ENCODE assay signal across 10 cellular contexts in genomic region chr1:40379785-40380452, GRCh38. TPM values are rescaled to one million over a fixed set of nuclear protein-coding genes. Genes with fewer than 3 reads are reported as not detected.
DNase-seq lines count a peak whose midpoint lies in the region; ATAC-seq and TF ChIP-seq lines count a peak whose summit lies in the region.
"Had no signal": no experiment of that assay in that cellular context is flagged by ENCODE, and none has a peak within 500 bp of the region (broad histone marks: within the 10 kb centered on the region; RNA-seq: fewer than 3 reads in every experiment).

No MANE protein-coding gene starts in this region.

- no peaks in the 10 kb centered on the region for H3K27me3 ChIP-seq in CD4-positive, alpha-beta memory T cell (ENCODE audit: insufficient read depth, low read length)
- H3K27me3 ChIP-seq: cardiac muscle cell had no signal

- no peaks in the 10 kb centered on the region for H3K9me3 Mint-ChIP-seq in CD4-positive, alpha-beta memory T cell

- peaks cover 27 to 50% of the 10 kb centered on the region in 2 donors for H3K36me3 Mint-ChIP-seq in CD4-positive, alpha-beta memory T cell

- CTCF ChIA-PET in CD4-positive, alpha-beta memory T cell (lab: Charles Lee; ENCODE audit: partially characterized antibody), result interaction anchor here (0.6 to 2.9 kb wide), 3 partner anchors 41 to 582 kb away, joined by 3 to 22 read pairs (median 4); no protein-coding TSS in a partner anchor

- peak overlapping the region; percentile 99 for H3K27ac ChIP-seq in CD4-positive, alpha-beta memory T cell (ENCODE audit: low read depth, low read length)
- H3K27ac ChIP-seq: cardiac muscle cell had no signal

- peak; percentile 50 for ATAC-seq in sciatic nerve

- no peaks in the 10 kb centered on the region for H3K9me3 ChIP-seq in CD4-positive, alpha-beta memory T cell (ENCODE audit: control insufficient read depth in 1 of 2, low read length in 2 of 2)

- H3K36me3 ChIP-seq in CD4-positive, alpha-beta memory T cell (ENCODE audit: insufficient read depth, low read length), result no peaks in the 10 kb centered on the region
- H3K36me3 ChIP-seq: cardiac muscle cell had no signal

- H3K4me1 Mint-ChIP-seq in CD4-positive, alpha-beta memory T cell, result peaks cover 62 to 97% (median 80%) of the 10 kb centered on the region in 4 donors

- H3K4me1 ChIP-seq in CD4-positive, alpha-beta memory T cell (ENCODE audit: insufficient read depth, low read length), result peaks cover 99% of the 10 kb centered on the region

- no peak overlapping the region for H3K4me3 ChIP-seq in CD4-positive, alpha-beta memory T cell (ENCODE audit: low read length in 2 of 2)
- H3K4me3 ChIP-seq in astrocyte of the cerebellum (ENCODE audit: low read depth, low read length), result no peak overlapping the region
- H3K4me3 ChIP-seq: cardiac muscle cell had no signal

- H3K4me3 Mint-ChIP-seq in CD4-positive, alpha-beta memory T cell, result peak overlapping the region; percentile 66 to 94 (median 86)

- no peak for TF ChIP-seq CTCF in astrocyte of the cerebellum (IDR thresholded peaks at IDR 0.05; ENCODE audit: low read depth, low read length, missing control alignments)

- in situ Hi-C loops in astrocyte of the cerebellum (cut with HindIII; ENCODE audit: low sequenced_read_pairs), result no loop called here

- no peaks in the 10 kb centered on the region for H3K27me3 Mint-ChIP-seq in CD4-positive, alpha-beta memory T cell
- H3K27me3 Mint-ChIP-seq: progenitor cell of endocrine pancreas had no signal

- DNase-seq in CD4-positive, alpha-beta memory T cell, result no peak
- DNase-seq in LHCN-M2 (ENCODE audit: low read depth), result peak; percentile 78
- DNase-seq in astrocyte of the cerebellum (ENCODE audit: low read depth), result peak; percentile 24
- DNase-seq in sciatic nerve (ENCODE audit: low spot score), result no peak
- DNase-seq in central memory CD4-positive, alpha-beta T cell, result no peak
- DNase-seq in activated effector memory CD4-positive, alpha-beta T cell treated with Interleukin-2 at 50 U/mL for 16 hours, result no peak
- no peak for DNase-seq in HuH-7 (ENCODE audit: low spot score)
- no peak for DNase-seq in DMS53 (lab: John Stamatoyannopoulos, UW)

- peak overlapping the region; percentile 77 to 100 (median 99) for H3K27ac Mint-ChIP-seq in CD4-positive, alpha-beta memory T cell
- H3K27ac Mint-ChIP-seq: progenitor cell of endocrine pancreas had no signal

- POLR2A ChIA-PET in CD4-positive, alpha-beta memory T cell (lab: Charles Lee; ENCODE audit: partially characterized antibody), result interaction anchor here (0.5 to 7.4 kb wide), 3 partner anchors 13 to 24 kb away, joined by 3 to 130 read pairs (median 41); no protein-coding TSS in a partner anchor

- intact Hi-C loops in CD4-positive, alpha-beta memory T cell (cut with micrococcal nuclease), result loop anchor here (2.0 kb wide), 1 partner anchor 15 kb away; no protein-coding TSS in a partner anchor
- intact Hi-C loops in sciatic nerve (cut with DNase I), result no loop called here

RNA-seq across cellular contexts. Expression of gene SMAP2, which starts 6.4 kb away (rescaled TPM):
- total RNA-seq in CD4-positive, alpha-beta memory T cell, result 100 to 1,000 TPM; 123 TPM
- polyA plus RNA-seq in CD4-positive, alpha-beta memory T cell, result 100 to 1,000 TPM; 258 to 358 TPM
- 34.9 and 35.1 TPM in 2 replicates for total RNA-seq in LHCN-M2 (2014; rRNA removed)
- 20.3 TPM for polyA plus RNA-seq in LHCN-M2 (2012)
- 24.0 TPM for total RNA-seq in sciatic nerve

Comparison
In these comparisons a context has a peak if more than half of its experiments do, and no peak if none do; other contexts are left out.
1. DNase-seq: peak in LHCN-M2 (single experiment) and astrocyte of the cerebellum (single experiment); none in CD4-positive, alpha-beta memory T cell (0 of 5), sciatic nerve (single experiment), central memory CD4-positive, alpha-beta T cell (single experiment), activated effector memory CD4-positive, alpha-beta T cell treated with Interleukin-2 at 50 U/mL for 16 hours (single experiment), HuH-7 (single experiment) and DMS53 (single experiment).